Comparison of ENCODE assay signal across 1 cellular context in the genomic region with DNA sequence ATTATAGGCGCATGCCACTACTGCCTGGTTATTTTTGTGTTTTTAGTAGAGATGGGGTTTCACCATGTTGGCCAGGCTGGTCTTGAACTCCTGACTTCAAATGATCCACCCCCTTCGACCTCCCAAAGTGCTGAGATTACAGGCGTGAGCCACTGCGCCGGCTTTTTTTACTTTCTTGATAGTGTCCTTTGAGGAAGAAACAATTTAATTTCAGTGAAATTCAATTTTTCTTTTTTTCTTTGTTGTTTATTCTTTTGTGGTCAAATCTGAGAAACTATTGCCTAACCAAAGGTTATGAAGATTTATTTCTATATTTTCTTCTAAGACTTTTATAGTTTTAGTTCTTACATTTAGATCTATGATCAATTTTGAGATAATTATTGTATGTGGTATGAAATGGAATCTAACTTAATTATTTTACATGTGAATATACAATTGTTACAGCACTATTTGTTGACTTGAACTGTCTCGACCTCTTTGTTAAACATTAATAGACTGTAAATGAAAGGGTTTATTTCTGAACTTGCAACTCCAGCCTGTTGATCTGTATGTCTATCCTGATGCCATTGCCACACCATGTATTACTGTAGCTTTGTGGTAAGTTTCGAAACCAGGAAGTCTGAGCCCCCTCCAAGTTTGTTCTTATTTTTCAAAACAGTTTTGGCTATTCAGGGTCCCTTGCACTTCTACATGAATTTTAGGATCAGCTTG.
A peak's percentile ranks its signal among the peaks of the same experiment; 100 is the strongest.
TF ChIP-seq lines count a peak whose summit lies in the region.

No MANE protein-coding gene starts in this region.

TF ChIP-seq in HepG2, 621 proteins besides CTCF, POLR2A, EP300 and RAD21 (continued from another document and continues in another):
- TF ChIP-seq, protein P1, sequence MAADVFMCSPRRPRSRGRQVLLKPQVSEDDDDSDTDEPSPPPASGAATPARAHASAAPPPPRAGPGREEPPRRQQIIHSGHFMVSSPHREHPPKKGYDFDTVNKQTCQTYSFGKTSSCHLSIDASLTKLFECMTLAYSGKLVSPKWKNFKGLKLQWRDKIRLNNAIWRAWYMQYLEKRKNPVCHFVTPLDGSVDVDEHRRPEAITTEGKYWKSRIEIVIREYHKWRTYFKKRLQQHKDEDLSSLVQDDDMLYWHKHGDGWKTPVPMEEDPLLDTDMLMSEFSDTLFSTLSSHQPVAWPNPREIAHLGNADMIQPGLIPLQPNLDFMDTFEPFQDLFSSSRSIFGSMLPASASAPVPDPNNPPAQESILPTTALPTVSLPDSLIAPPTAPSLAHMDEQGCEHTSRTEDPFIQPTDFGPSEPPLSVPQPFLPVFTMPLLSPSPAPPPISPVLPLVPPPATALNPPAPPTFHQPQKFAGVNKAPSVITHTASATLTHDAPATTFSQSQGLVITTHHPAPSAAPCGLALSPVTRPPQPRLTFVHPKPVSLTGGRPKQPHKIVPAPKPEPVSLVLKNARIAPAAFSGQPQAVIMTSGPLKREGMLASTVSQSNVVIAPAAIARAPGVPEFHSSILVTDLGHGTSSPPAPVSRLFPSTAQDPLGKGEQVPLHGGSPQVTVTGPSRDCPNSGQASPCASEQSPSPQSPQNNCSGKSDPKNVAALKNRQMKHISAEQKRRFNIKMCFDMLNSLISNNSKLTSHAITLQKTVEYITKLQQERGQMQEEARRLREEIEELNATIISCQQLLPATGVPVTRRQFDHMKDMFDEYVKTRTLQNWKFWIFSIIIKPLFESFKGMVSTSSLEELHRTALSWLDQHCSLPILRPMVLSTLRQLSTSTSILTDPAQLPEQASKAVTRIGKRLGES (CRISPR knock-in tag; IDR thresholded peaks at IDR 0.05; ENCODE audit: borderline replicate concordance) = no peak
- TF ChIP-seq ZNF235 (CRISPR knock-in tag; IDR thresholded peaks at IDR 0.05; ENCODE audit: borderline replicate concordance) (no peak), SP140L (CRISPR knock-in tag; IDR thresholded peaks at IDR 0.05; ENCODE audit: borderline replicate concordance) (no peak), ZNF678 (CRISPR knock-in tag; IDR thresholded peaks at IDR 0.05) (no peak), HOXA3 (CRISPR knock-in tag; IDR thresholded peaks at IDR 0.05) (0 out of 2 replicates have a peak, but pooled peaks have one; percentile 19), ZNF776 (CRISPR knock-in tag; IDR thresholded peaks at IDR 0.05) (no peak), NR1H2 (CRISPR knock-in tag; IDR thresholded peaks at IDR 0.05; ENCODE audit: borderline replicate concordance, low read depth) (no peak), FOSL2 (CRISPR knock-in tag; IDR thresholded peaks at IDR 0.05) (peak; percentile 47; the same call in 1 of the 2 replicates), NR2C2 (CRISPR knock-in tag; IDR thresholded peaks at IDR 0.05; ENCODE audit: borderline replicate concordance) (peak; percentile 24; the same call in 1 of the 2 replicates), GTF3A (CRISPR knock-in tag; conservative IDR thresholded peaks at IDR 0.05) (no peak), YY1 (IDR thresholded peaks at IDR 0.05; ENCODE audit: insufficient read depth, insufficient replicate concordance, low read depth, low read length) (no peak), HNF4A (CRISPR knock-in tag; IDR thresholded peaks at IDR 0.05) (peak; percentile 65), IRX3 (CRISPR knock-in tag; IDR thresholded peaks at IDR 0.05; ENCODE audit: borderline replicate concordance, low read depth) (no peak), ZNF703 (CRISPR knock-in tag; IDR thresholded peaks at IDR 0.05; ENCODE audit: borderline replicate concordance) (no peak), ZSCAN30 (CRISPR knock-in tag; IDR thresholded peaks at IDR 0.05) (no peak), PITX1 (CRISPR knock-in tag; IDR thresholded peaks at IDR 0.05) (no peak), ZSCAN25 (CRISPR knock-in tag; IDR thresholded peaks at IDR 0.05) (no peak)
- TF ChIP-seq, protein P2, sequence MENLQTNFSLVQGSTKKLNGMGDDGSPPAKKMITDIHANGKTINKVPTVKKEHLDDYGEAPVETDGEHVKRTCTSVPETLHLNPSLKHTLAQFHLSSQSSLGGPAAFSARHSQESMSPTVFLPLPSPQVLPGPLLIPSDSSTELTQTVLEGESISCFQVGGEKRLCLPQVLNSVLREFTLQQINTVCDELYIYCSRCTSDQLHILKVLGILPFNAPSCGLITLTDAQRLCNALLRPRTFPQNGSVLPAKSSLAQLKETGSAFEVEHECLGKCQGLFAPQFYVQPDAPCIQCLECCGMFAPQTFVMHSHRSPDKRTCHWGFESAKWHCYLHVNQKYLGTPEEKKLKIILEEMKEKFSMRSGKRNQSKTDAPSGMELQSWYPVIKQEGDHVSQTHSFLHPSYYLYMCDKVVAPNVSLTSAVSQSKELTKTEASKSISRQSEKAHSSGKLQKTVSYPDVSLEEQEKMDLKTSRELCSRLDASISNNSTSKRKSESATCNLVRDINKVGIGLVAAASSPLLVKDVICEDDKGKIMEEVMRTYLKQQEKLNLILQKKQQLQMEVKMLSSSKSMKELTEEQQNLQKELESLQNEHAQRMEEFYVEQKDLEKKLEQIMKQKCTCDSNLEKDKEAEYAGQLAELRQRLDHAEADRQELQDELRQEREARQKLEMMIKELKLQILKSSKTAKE (CRISPR knock-in tag; IDR thresholded peaks at IDR 0.05; ENCODE audit: borderline replicate concordance) = peak; percentile 84
- TF ChIP-seq, protein P3, sequence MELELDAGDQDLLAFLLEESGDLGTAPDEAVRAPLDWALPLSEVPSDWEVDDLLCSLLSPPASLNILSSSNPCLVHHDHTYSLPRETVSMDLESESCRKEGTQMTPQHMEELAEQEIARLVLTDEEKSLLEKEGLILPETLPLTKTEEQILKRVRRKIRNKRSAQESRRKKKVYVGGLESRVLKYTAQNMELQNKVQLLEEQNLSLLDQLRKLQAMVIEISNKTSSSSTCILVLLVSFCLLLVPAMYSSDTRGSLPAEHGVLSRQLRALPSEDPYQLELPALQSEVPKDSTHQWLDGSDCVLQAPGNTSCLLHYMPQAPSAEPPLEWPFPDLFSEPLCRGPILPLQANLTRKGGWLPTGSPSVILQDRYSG (CRISPR knock-in tag; IDR thresholded peaks at IDR 0.05) = no peak
- TF ChIP-seq, protein P4, sequence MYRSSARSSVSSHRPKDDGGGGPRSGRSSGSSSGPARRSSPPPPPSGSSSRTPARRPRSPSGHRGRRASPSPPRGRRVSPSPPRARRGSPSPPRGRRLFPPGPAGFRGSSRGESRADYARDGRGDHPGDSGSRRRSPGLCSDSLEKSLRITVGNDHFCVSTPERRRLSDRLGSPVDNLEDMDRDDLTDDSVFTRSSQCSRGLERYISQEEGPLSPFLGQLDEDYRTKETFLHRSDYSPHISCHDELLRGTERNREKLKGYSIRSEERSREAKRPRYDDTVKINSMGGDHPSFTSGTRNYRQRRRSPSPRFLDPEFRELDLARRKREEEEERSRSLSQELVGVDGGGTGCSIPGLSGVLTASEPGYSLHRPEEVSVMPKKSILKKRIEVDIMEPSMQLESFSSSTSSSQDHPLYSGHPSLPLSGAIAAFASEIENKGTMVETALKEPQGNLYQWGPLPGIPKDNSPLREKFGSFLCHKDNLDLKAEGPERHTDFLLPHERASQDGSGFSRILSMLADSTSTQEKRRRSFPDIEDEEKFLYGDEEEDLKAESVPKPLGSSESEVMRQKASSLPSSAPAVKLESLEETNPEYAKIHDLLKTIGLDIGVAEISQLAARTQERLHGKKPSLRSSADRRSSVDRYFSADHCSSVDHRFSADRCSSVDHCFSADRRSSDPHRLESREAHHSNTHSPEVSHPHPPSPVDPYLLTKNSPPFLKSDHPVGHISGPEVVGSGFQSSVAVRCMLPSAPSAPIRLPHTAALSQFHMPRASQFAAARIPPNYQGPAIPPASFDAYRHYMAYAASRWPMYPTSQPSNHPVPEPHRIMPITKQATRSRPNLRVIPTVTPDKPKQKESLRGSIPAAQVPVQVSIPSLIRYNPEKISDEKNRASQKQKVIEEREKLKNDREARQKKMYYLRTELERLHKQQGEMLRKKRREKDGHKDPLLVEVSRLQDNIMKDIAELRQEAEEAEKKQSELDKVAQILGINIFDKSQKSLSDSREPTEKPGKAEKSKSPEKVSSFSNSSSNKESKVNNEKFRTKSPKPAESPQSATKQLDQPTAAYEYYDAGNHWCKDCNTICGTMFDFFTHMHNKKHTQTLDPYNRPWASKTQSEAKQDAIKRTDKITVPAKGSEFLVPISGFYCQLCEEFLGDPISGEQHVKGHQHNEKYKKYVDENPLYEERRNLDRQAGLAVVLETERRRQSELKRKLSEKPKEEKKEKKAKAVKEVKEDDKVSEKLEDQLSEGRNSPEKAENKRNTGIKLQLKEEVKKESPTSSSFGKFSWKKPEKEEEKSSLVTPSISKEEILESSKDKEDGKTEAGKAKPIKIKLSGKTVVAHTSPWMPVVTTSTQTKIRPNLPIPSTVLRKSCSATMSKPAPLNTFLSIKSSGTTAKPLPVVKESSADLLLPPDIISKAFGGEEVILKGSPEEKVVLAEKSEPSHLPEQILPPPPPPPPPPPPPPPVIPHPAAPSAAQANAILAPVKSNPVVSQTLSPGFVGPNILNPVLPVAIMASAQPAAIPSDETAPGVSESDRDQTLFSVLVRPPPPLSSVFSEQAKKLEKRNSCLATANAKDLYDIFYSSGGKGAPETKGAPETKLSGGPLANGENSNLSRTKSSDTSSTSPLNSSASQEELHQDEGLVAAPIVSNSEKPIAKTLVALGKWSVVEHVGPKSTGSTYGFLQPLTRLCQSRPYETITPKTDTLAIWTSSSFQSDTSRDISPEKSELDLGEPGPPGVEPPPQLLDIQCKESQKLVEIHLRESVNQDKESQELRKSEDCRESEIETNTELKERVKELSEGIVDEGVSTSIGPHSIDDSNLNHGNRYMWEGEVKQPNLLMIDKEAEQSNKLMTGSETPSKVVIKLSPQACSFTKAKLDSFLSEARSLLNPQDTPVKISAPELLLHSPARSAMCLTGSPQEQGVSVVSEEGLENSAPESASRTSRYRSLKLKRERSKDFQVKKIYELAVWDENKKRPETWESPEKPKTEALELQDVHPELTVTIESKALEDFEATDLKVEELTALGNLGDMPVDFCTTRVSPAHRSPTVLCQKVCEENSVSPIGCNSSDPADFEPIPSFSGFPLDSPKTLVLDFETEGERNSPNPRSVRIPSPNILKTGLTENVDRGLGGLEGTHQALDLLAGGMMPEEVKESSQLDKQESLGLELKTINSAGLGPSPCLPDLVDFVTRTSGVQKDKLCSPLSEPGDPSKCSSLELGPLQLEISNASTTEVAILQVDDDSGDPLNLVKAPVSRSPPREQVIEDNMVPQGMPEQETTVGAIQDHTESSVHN (CRISPR knock-in tag; IDR thresholded peaks at IDR 0.05) = no peak
- TF ChIP-seq, protein P5, sequence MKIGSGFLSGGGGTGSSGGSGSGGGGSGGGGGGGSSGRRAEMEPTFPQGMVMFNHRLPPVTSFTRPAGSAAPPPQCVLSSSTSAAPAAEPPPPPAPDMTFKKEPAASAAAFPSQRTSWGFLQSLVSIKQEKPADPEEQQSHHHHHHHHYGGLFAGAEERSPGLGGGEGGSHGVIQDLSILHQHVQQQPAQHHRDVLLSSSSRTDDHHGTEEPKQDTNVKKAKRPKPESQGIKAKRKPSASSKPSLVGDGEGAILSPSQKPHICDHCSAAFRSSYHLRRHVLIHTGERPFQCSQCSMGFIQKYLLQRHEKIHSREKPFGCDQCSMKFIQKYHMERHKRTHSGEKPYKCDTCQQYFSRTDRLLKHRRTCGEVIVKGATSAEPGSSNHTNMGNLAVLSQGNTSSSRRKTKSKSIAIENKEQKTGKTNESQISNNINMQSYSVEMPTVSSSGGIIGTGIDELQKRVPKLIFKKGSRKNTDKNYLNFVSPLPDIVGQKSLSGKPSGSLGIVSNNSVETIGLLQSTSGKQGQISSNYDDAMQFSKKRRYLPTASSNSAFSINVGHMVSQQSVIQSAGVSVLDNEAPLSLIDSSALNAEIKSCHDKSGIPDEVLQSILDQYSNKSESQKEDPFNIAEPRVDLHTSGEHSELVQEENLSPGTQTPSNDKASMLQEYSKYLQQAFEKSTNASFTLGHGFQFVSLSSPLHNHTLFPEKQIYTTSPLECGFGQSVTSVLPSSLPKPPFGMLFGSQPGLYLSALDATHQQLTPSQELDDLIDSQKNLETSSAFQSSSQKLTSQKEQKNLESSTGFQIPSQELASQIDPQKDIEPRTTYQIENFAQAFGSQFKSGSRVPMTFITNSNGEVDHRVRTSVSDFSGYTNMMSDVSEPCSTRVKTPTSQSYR (CRISPR knock-in tag; IDR thresholded peaks at IDR 0.05; ENCODE audit: borderline replicate concordance) = no peak; the same call in 1 of the 2 replicates
- TF ChIP-seq, protein P6, sequence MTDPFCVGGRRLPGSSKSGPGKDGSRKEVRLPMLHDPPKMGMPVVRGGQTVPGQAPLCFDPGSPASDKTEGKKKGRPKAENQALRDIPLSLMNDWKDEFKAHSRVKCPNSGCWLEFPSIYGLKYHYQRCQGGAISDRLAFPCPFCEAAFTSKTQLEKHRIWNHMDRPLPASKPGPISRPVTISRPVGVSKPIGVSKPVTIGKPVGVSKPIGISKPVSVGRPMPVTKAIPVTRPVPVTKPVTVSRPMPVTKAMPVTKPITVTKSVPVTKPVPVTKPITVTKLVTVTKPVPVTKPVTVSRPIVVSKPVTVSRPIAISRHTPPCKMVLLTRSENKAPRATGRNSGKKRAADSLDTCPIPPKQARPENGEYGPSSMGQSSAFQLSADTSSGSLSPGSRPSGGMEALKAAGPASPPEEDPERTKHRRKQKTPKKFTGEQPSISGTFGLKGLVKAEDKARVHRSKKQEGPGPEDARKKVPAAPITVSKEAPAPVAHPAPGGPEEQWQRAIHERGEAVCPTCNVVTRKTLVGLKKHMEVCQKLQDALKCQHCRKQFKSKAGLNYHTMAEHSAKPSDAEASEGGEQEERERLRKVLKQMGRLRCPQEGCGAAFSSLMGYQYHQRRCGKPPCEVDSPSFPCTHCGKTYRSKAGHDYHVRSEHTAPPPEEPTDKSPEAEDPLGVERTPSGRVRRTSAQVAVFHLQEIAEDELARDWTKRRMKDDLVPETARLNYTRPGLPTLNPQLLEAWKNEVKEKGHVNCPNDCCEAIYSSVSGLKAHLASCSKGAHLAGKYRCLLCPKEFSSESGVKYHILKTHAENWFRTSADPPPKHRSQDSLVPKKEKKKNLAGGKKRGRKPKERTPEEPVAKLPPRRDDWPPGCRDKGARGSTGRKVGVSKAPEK (CRISPR knock-in tag; IDR thresholded peaks at IDR 0.05; ENCODE audit: borderline replicate concordance) = no peak
- TF ChIP-seq, protein P7, sequence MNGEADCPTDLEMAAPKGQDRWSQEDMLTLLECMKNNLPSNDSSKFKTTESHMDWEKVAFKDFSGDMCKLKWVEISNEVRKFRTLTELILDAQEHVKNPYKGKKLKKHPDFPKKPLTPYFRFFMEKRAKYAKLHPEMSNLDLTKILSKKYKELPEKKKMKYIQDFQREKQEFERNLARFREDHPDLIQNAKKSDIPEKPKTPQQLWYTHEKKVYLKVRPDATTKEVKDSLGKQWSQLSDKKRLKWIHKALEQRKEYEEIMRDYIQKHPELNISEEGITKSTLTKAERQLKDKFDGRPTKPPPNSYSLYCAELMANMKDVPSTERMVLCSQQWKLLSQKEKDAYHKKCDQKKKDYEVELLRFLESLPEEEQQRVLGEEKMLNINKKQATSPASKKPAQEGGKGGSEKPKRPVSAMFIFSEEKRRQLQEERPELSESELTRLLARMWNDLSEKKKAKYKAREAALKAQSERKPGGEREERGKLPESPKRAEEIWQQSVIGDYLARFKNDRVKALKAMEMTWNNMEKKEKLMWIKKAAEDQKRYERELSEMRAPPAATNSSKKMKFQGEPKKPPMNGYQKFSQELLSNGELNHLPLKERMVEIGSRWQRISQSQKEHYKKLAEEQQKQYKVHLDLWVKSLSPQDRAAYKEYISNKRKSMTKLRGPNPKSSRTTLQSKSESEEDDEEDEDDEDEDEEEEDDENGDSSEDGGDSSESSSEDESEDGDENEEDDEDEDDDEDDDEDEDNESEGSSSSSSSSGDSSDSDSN (CRISPR knock-in tag; IDR thresholded peaks at IDR 0.05) = no peak
- TF ChIP-seq, protein P8, sequence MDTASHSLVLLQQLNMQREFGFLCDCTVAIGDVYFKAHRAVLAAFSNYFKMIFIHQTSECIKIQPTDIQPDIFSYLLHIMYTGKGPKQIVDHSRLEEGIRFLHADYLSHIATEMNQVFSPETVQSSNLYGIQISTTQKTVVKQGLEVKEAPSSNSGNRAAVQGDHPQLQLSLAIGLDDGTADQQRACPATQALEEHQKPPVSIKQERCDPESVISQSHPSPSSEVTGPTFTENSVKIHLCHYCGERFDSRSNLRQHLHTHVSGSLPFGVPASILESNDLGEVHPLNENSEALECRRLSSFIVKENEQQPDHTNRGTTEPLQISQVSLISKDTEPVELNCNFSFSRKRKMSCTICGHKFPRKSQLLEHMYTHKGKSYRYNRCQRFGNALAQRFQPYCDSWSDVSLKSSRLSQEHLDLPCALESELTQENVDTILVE (CRISPR knock-in tag; IDR thresholded peaks at IDR 0.05) = peak; percentile 42; the same call in 1 of the 2 replicates
